In genomic region chr3:32453346-32453745, GRCh38 we compare ENCODE assay signal across 16 cellular contexts. TPM values are rescaled to one million over a fixed set of nuclear protein-coding genes. Genes with fewer than 3 reads are reported as not detected.
DNase-seq lines count a peak whose midpoint lies in the region; ATAC-seq and TF ChIP-seq lines count a peak whose summit lies in the region.
"Had no signal": no experiment of that assay in that cellular context is flagged by ENCODE, and none has a peak within 500 bp of the region (broad histone marks: within the 10 kb centered on the region; RNA-seq: fewer than 3 reads in every experiment).

No MANE protein-coding gene starts in this region.

- intact Hi-C loops in activated CD4-positive, alpha-beta memory T cell treated with anti-CD3 and anti-CD28 coated beads for 36 hours (cut with micrococcal nuclease): no loop called here
- intact Hi-C loops in colonic mucosa (cut with DNase I): no loop called here

- H3K4me1 Mint-ChIP-seq in activated CD4-positive, alpha-beta memory T cell treated with anti-CD3 and anti-CD28 coated beads, Interleukin-2, amount 10 ng/mL, durations not matched to agents 7 days and 5 days: peaks cover 38% of the 10 kb centered on the region
- peaks cover 42% of the 10 kb centered on the region for H3K4me1 Mint-ChIP-seq in activated CD4-positive, alpha-beta memory T cell treated with anti-CD3 and anti-CD28 coated beads for 36 hours (ENCODE audit: low read depth)
- peaks cover 10% of the 10 kb centered on the region for H3K4me1 Mint-ChIP-seq in osteocyte (ENCODE audit: unreplicated experiment)

- no peaks in the 10 kb centered on the region for H3K4me1 ChIP-seq in colonic mucosa
- H3K4me1 ChIP-seq: pancreas had no signal

- no peaks in the 10 kb centered on the region for H3K27me3 ChIP-seq in colonic mucosa
- H3K27me3 ChIP-seq: pancreas, tibial nerve had no signal

- no peak overlapping the region for H3K4me3 Mint-ChIP-seq in activated CD4-positive, alpha-beta memory T cell treated with anti-CD3 and anti-CD28 coated beads, Interleukin-2, amount 10 ng/mL, durations not matched to agents 7 days and 5 days
- no peak overlapping the region for H3K4me3 Mint-ChIP-seq in activated CD4-positive, alpha-beta memory T cell treated with anti-CD3 and anti-CD28 coated beads for 36 hours
- peak overlapping the region; percentile 12 for H3K4me3 Mint-ChIP-seq in osteocyte (ENCODE audit: unreplicated experiment)

- no peaks in the 10 kb centered on the region for H3K27me3 Mint-ChIP-seq in activated CD4-positive, alpha-beta memory T cell treated with anti-CD3 and anti-CD28 coated beads, Interleukin-2, amount 10 ng/mL, durations not matched to agents 7 days and 5 days
- H3K27me3 Mint-ChIP-seq in activated CD4-positive, alpha-beta memory T cell treated with anti-CD3 and anti-CD28 coated beads for 36 hours: no peaks in the 10 kb centered on the region
- H3K27me3 Mint-ChIP-seq in osteocyte (ENCODE audit: unreplicated experiment): no peaks in the 10 kb centered on the region

- H3K36me3 Mint-ChIP-seq in activated CD4-positive, alpha-beta memory T cell treated with anti-CD3 and anti-CD28 coated beads, Interleukin-2, amount 10 ng/mL, durations not matched to agents 7 days and 5 days (ENCODE audit: low read depth): peaks cover 56% of the 10 kb centered on the region
- H3K36me3 Mint-ChIP-seq in activated CD4-positive, alpha-beta memory T cell treated with anti-CD3 and anti-CD28 coated beads for 36 hours: peaks cover 35% of the 10 kb centered on the region
- peaks cover 17% of the 10 kb centered on the region for H3K36me3 Mint-ChIP-seq in osteocyte (ENCODE audit: unreplicated experiment)

- TF ChIP-seq CTCF in colonic mucosa (IDR thresholded peaks at IDR 0.05) (no peak), osteocyte (IDR thresholded peaks at IDR 0.05) (no peak)

- no peaks in the 10 kb centered on the region for H3K36me3 ChIP-seq in colonic mucosa
- H3K36me3 ChIP-seq: pancreas had no signal

- H3K9ac ChIP-seq in colonic mucosa (ENCODE audit: low read depth in 2 of 2, low read length in 2 of 2): no peak overlapping the region

- H3K4me3 ChIP-seq in colonic mucosa: no peak overlapping the region
- H3K4me3 ChIP-seq: pancreas, tibial nerve had no signal

- H3K9me3 ChIP-seq in colonic mucosa: no peaks in the 10 kb centered on the region
- H3K9me3 ChIP-seq: pancreas, tibial nerve had no signal

- CTCF ChIA-PET in activated CD4-positive, alpha-beta memory T cell treated with anti-CD3 and anti-CD28 coated beads, Interleukin-2, amount 10 ng/mL, durations not matched to agents 7 days and 5 days (lab: Charles Lee): no interaction called here
- CTCF ChIA-PET in activated CD4-positive, alpha-beta memory T cell treated with anti-CD3 and anti-CD28 coated beads for 36 hours (lab: Charles Lee): interaction anchor here (5.0 kb wide), 1 partner anchor 15 kb away, joined by 35 read pairs; no protein-coding TSS in a partner anchor

- H3K27ac Mint-ChIP-seq in activated CD4-positive, alpha-beta memory T cell treated with anti-CD3 and anti-CD28 coated beads, Interleukin-2, amount 10 ng/mL, durations not matched to agents 7 days and 5 days: no peak overlapping the region
- H3K27ac Mint-ChIP-seq in activated CD4-positive, alpha-beta memory T cell treated with anti-CD3 and anti-CD28 coated beads for 36 hours: no peak overlapping the region
- H3K27ac Mint-ChIP-seq in osteocyte (ENCODE audit: unreplicated experiment): peak overlapping the region; percentile 89

- ATAC-seq in HG02840 (IDR thresholded peaks at IDR 0.05; ENCODE audit: low FRiP score, unreplicated experiment) (no peak), HG03039 (IDR thresholded peaks at IDR 0.05; ENCODE audit: unreplicated experiment) (no peak)
- ATAC-seq: pancreas had no signal

- no peaks in the 10 kb centered on the region for H3K9me3 Mint-ChIP-seq in activated CD4-positive, alpha-beta memory T cell treated with anti-CD3 and anti-CD28 coated beads, Interleukin-2, amount 10 ng/mL, durations not matched to agents 7 days and 5 days
- H3K9me3 Mint-ChIP-seq in activated CD4-positive, alpha-beta memory T cell treated with anti-CD3 and anti-CD28 coated beads for 36 hours: no peaks in the 10 kb centered on the region
- no peaks in the 10 kb centered on the region for H3K9me3 Mint-ChIP-seq in osteocyte (ENCODE audit: unreplicated experiment)

- H3K27ac ChIP-seq in colonic mucosa: no peak overlapping the region
- H3K27ac ChIP-seq: HL-60, pancreas, tibial nerve had no signal

- peak; percentile 7 for DNase-seq in activated CD4-positive, alpha-beta memory T cell treated with anti-CD3 and anti-CD28 coated beads, Interleukin-2, amount 10 ng/mL, durations not matched to agents 7 days and 5 days
- no peak for DNase-seq in activated CD4-positive, alpha-beta memory T cell treated with anti-CD3 and anti-CD28 coated beads for 36 hours
- DNase-seq in M059J (ENCODE audit: low read depth) (peak; percentile 46), colonic mucosa (peak; percentile 10), osteocyte (ENCODE audit: extremely low spot score, unreplicated experiment) (no peak), COLO668 (lab: John Stamatoyannopoulos, UW; ENCODE audit: unreplicated experiment) (no peak)
- DNase-seq: 8988T; activated CD4-positive, CD25-positive, alpha-beta regulatory T cell; caudate nucleus; DMS153; NCI-H2171 had no signal

- POLR2A ChIA-PET in activated CD4-positive, alpha-beta memory T cell treated with anti-CD3 and anti-CD28 coated beads, Interleukin-2, amount 10 ng/mL, durations not matched to agents 7 days and 5 days (lab: Charles Lee): no interaction called here
- POLR2A ChIA-PET in activated CD4-positive, alpha-beta memory T cell treated with anti-CD3 and anti-CD28 coated beads for 36 hours (lab: Charles Lee): no interaction called here

RNA-seq across cellular contexts. Expression of gene CMTM6, which starts 49.3 kb away (rescaled TPM):
- 10 to 100 TPM; 89.5 to 91.8 TPM for total RNA-seq in activated CD4-positive, alpha-beta memory T cell treated with anti-CD3 and anti-CD28 coated beads, Interleukin-2, amount 10 ng/mL, durations not matched to agents 7 days and 5 days
- 10 to 100 TPM; 87.7 to 89.1 TPM for total RNA-seq in activated CD4-positive, alpha-beta memory T cell treated with anti-CD3 and anti-CD28 coated beads for 36 hours
- total RNA-seq in M059J (2014; rRNA removed; shearing (Covaris generic)): 115 and 144 TPM in 2 replicates
- 10 to 100 TPM; 55.3 to 73.7 TPM for total RNA-seq in colonic mucosa
- total RNA-seq in osteocyte: 60.4 and 61.5 TPM in 2 replicates

Comparison
In these comparisons a context has a peak if more than half of its experiments do, and no peak if none do; other contexts are left out.
1. DNase-seq: peak in activated CD4-positive, alpha-beta memory T cell treated with anti-CD3 and anti-CD28 coated beads, Interleukin-2, amount 10 ng/mL, durations not matched to agents 7 days and 5 days (single experiment), M059J (single experiment) and colonic mucosa (single experiment); none in activated CD4-positive, alpha-beta memory T cell treated with anti-CD3 and anti-CD28 coated beads for 36 hours (single experiment), osteocyte (single experiment) and COLO668 (single experiment).